In genomic region chr20:62472343-62473199, GRCh38 we compare ENCODE assay signal across 17 cellular contexts. TPM values are rescaled to one million over a fixed set of nuclear protein-coding genes. Genes with fewer than 3 reads are reported as not detected.
DNase-seq lines count a peak whose midpoint lies in the region; ATAC-seq, FAIRE-seq and TF ChIP-seq lines count a peak whose summit lies in the region.
"Had no signal": no experiment of that assay in that cellular context is flagged by ENCODE, and none has a peak within 500 bp of the region (broad histone marks: within the 10 kb centered on the region; RNA-seq: fewer than 3 reads in every experiment).

No MANE protein-coding gene starts in this region.

- peaks cover 27% of the 10 kb centered on the region for H3K27me3 Mint-ChIP-seq in type B pancreatic cell
- H3K27me3 Mint-ChIP-seq in activated naive CD4-positive, alpha-beta T cell treated with anti-CD3 and anti-CD28 coated beads for 36 hours (ENCODE audit: low read depth), result peaks cover 30% of the 10 kb centered on the region

- no peak overlapping the region for H2AFZ ChIP-seq in endothelial cell of umbilical vein (ENCODE audit: low read depth, low read length)

- H3K9me3 ChIP-seq in NT2/D1 (ENCODE audit: insufficient read depth, low read length) (no peaks in the 10 kb centered on the region), endothelial cell of umbilical vein (replicated peaks; ENCODE audit: control insufficient read depth, insufficient read depth, low read length) (no peaks in the 10 kb centered on the region), muscle layer of duodenum (ENCODE audit: control insufficient read depth in 1 of 2, low read length in 2 of 2) (no peaks in the 10 kb centered on the region)
- H3K9me3 ChIP-seq: MG63 had no signal

- intact Hi-C loops in endothelial cell of umbilical vein (cut with micrococcal nuclease), result no loop called here
- intact Hi-C loops in activated naive CD4-positive, alpha-beta T cell treated with anti-CD3 and anti-CD28 coated beads for 36 hours (cut with micrococcal nuclease), result no loop called here

- H3K4me1 ChIP-seq in NT2/D1 (ENCODE audit: insufficient read depth, insufficient read length), result peaks cover 42% of the 10 kb centered on the region
- H3K4me1 ChIP-seq in endothelial cell of umbilical vein (ENCODE audit: control insufficient read depth, extremely low read depth, insufficient read depth, low read length), result no peaks in the 10 kb centered on the region
- H3K4me1 ChIP-seq in muscle layer of duodenum (ENCODE audit: control insufficient read depth in 1 of 2, insufficient read depth in 2 of 2, low read length in 2 of 2), result peaks cover 0 to 19% of the 10 kb centered on the region in 2 donors

- CTCF ChIA-PET in endothelial cell of umbilical vein (lab: Charles Lee), result no interaction called here
- CTCF ChIA-PET in activated naive CD4-positive, alpha-beta T cell treated with anti-CD3 and anti-CD28 coated beads for 36 hours (lab: Charles Lee), result no interaction called here

- BruUV-seq in endothelial cell of umbilical vein (replicated peaks; lab: Mats Ljungman, UMichigan), result no TSS peak

- TF ChIP-seq POLR2A in endothelial cell of umbilical vein (IDR thresholded peaks at IDR 0.05; ENCODE audit: low read depth, low read length), result no peak

- no peak overlapping the region for H3K4me3 ChIP-seq in NT2/D1 (ENCODE audit: insufficient read length, low read depth)
- H3K4me3 ChIP-seq in endothelial cell of umbilical vein (replicated peaks in 1 of 3; ENCODE audit: insufficient read depth in 1 of 3, low read depth in 1 of 3, low read length in 3 of 3), result no peak overlapping the region
- peak overlapping the region in 1 of 2 donors; percentile 16 for H3K4me3 ChIP-seq in muscle layer of duodenum (ENCODE audit: low read depth in 1 of 2, low read length in 2 of 2)
- H3K4me3 ChIP-seq: MG63 had no signal

- H3K36me3 Mint-ChIP-seq in type B pancreatic cell, result no peaks in the 10 kb centered on the region
- no peaks in the 10 kb centered on the region for H3K36me3 Mint-ChIP-seq in activated naive CD4-positive, alpha-beta T cell treated with anti-CD3 and anti-CD28 coated beads for 36 hours (ENCODE audit: low read depth)
- H3K36me3 Mint-ChIP-seq: CD4-positive, CD25-positive, alpha-beta regulatory T cell had no signal

- H3K27ac ChIP-seq in endothelial cell of umbilical vein (ENCODE audit: insufficient read depth, low read depth, low read length) (no peak overlapping the region), muscle layer of duodenum (ENCODE audit: low read length) (peak overlapping the region; percentile 51)

- H3K27me3 ChIP-seq in NT2/D1 (ENCODE audit: insufficient read depth, insufficient read length), result peaks cover 30% of the 10 kb centered on the region
- peaks cover 26 to 35% of the 10 kb centered on the region in 2 experiments for H3K27me3 ChIP-seq in endothelial cell of umbilical vein (ENCODE audit: control insufficient read depth in 2 of 2, insufficient read depth in 2 of 2, low read length in 2 of 2)
- H3K27me3 ChIP-seq in muscle layer of duodenum (ENCODE audit: low read depth, low read length), result peaks cover 18% of the 10 kb centered on the region

- no peaks in the 10 kb centered on the region for H3K9me3 Mint-ChIP-seq in type B pancreatic cell
- no peaks in the 10 kb centered on the region for H3K9me3 Mint-ChIP-seq in activated naive CD4-positive, alpha-beta T cell treated with anti-CD3 and anti-CD28 coated beads for 36 hours

- TF ChIP-seq CTCF in endothelial cell of umbilical vein (IDR thresholded peaks at IDR 0.05; ENCODE audit: extremely low read depth in 1 of 2, insufficient read depth in 1 of 2, low read depth in 1 of 2, low read length in 2 of 2) (no peak), type B pancreatic cell (conservative IDR thresholded peaks at IDR 0.05) (no peak)

- no peaks in the 10 kb centered on the region for H3K9me1 ChIP-seq in endothelial cell of umbilical vein (replicated peaks; ENCODE audit: control insufficient read depth, extremely low read depth, insufficient read depth, low read length)

- no peaks in the 10 kb centered on the region for H3K79me2 ChIP-seq in endothelial cell of umbilical vein (ENCODE audit: control insufficient read depth, insufficient read depth, low read length)

- no peak for ATAC-seq in GM18873 (IDR thresholded peaks at IDR 0.05; ENCODE audit: low FRiP score, unreplicated experiment)

- H3K36me3 ChIP-seq in NT2/D1 (ENCODE audit: insufficient read depth, insufficient read length, low read length) (no peaks in the 10 kb centered on the region), endothelial cell of umbilical vein (ENCODE audit: control insufficient read depth in 2 of 2, extremely low read depth in 1 of 2, insufficient read depth in 2 of 2, low read length in 2 of 2) (no peaks in the 10 kb centered on the region), muscle layer of duodenum (ENCODE audit: control insufficient read depth in 1 of 2, insufficient read depth in 2 of 2, low read length in 2 of 2) (no peaks in the 10 kb centered on the region)
- H3K36me3 ChIP-seq: MG63 had no signal

- dilution Hi-C loops in endothelial cell of umbilical vein (cut with MboI; ENCODE audit: extremely low pct_ligation_motif_present, low sequenced_read_pairs), result no loop called here

- FAIRE-seq in endothelial cell of umbilical vein (lab: Jason Lieb, UNC), result no peak
- FAIRE-seq: H54, RCC 7860 had no signal

- peaks cover 18% of the 10 kb centered on the region for H3K4me1 Mint-ChIP-seq in type B pancreatic cell (ENCODE audit: unreplicated experiment)
- peaks cover 2% of the 10 kb centered on the region for H3K4me1 Mint-ChIP-seq in activated naive CD4-positive, alpha-beta T cell treated with anti-CD3 and anti-CD28 coated beads for 36 hours (ENCODE audit: low read depth)

- no peak overlapping the region for H3K4me2 ChIP-seq in endothelial cell of umbilical vein (ENCODE audit: insufficient read depth, low read length)

- H3K9ac ChIP-seq in NT2/D1 (ENCODE audit: insufficient read length, low read depth), result peak overlapping the region; percentile 34
- H3K9ac ChIP-seq in endothelial cell of umbilical vein (replicated peaks; ENCODE audit: extremely low read depth, insufficient read depth, low read length), result no peak overlapping the region

- POLR2A ChIA-PET in endothelial cell of umbilical vein (lab: Charles Lee), result no interaction called here

- H3K27ac Mint-ChIP-seq in type B pancreatic cell, result peak overlapping the region; percentile 78
- no peak overlapping the region for H3K27ac Mint-ChIP-seq in activated naive CD4-positive, alpha-beta T cell treated with anti-CD3 and anti-CD28 coated beads for 36 hours

- peak overlapping the region; percentile 72 for H3K4me3 Mint-ChIP-seq in type B pancreatic cell
- H3K4me3 Mint-ChIP-seq in activated naive CD4-positive, alpha-beta T cell treated with anti-CD3 and anti-CD28 coated beads for 36 hours, result no peak overlapping the region
- H3K4me3 Mint-ChIP-seq: CD4-positive, CD25-positive, alpha-beta regulatory T cell had no signal

- no peaks in the 10 kb centered on the region for H4K20me1 ChIP-seq in endothelial cell of umbilical vein (replicated peaks; ENCODE audit: control insufficient read depth, extremely low read depth, insufficient read depth, low read length)

- no peak for DNase-seq in NT2/D1 (ENCODE audit: low read depth, low spot score)
- DNase-seq in endothelial cell of umbilical vein (ENCODE audit: low read depth, low spot score), result no peak
- no peak for DNase-seq in type B pancreatic cell (ENCODE audit: extremely low spot score, unreplicated experiment)
- no peak for DNase-seq in KG1 (lab: John Stamatoyannopoulos, UW)
- DNase-seq in activated naive CD4-positive, alpha-beta T cell treated with anti-CD3 and anti-CD28 coated beads for 36 hours, result no peak
- DNase-seq: CD4-positive, CD25-positive, alpha-beta regulatory T cell; EL; Karpas-422; MG63; NCI-H1092 treated with DMSO at 0.1 percent for 48 hours; NCI-H226; NCI-H524 treated with DMSO at 0.1 percent for 48 hours; SHP77 treated with DMSO at 0.1 percent for 48 hours had no signal

TF ChIP-seq in endothelial cell of umbilical vein, 7 proteins besides CTCF, POLR2A, EP300 and RAD21:
- TF ChIP-seq FOS (IDR thresholded peaks at IDR 0.05; ENCODE audit: borderline replicate concordance, insufficient read depth, low read length), result no peak
- TF ChIP-seq EZH2 (IDR thresholded peaks at IDR 0.05; ENCODE audit: borderline replicate concordance, low read depth, low read length, severe bottlenecking), result peak; percentile 29

RNA-seq across cellular contexts. Expression of gene GATA5, which starts 3.2 kb away (rescaled TPM):
- total RNA-seq in endothelial cell of umbilical vein, result not detected in 2 replicates
- not detected in 2 replicates for polyA plus RNA-seq in endothelial cell of umbilical vein
- polyA plus RNA-seq in endothelial cell of umbilical vein (2011; cell fraction: cytosol; rRNA removed), result not detected in 2 replicates
- polyA plus RNA-seq in endothelial cell of umbilical vein (2011; cell fraction: nucleus; rRNA removed), result not detected in 2 replicates
- not detected in 2 replicates for polyA plus RNA-seq in endothelial cell of umbilical vein (2012)
- polyA minus RNA-seq in endothelial cell of umbilical vein, result not detected in 2 replicates
- polyA minus RNA-seq in endothelial cell of umbilical vein (2011; cell fraction: cytosol; rRNA and poly(A)+ RNA removed), result not detected
- polyA minus RNA-seq in endothelial cell of umbilical vein (2011; cell fraction: nucleus; rRNA and poly(A)+ RNA removed), result not detected in 2 replicates
- 10.8 and 12.8 TPM in 2 replicates for total RNA-seq in type B pancreatic cell (ENCODE audit: low replicate concordance)
- total RNA-seq in activated naive CD4-positive, alpha-beta T cell treated with anti-CD3 and anti-CD28 coated beads for 36 hours, result not detected
- total RNA-seq: CD4-positive, CD25-positive, alpha-beta regulatory T cell had no signal
- polyA plus RNA-seq: CD4-positive, CD25-positive, alpha-beta regulatory T cell had no signal

RNA-seq across cellular contexts. Expression of gene RBBP8NL, which starts 45.2 kb away (rescaled TPM):
- total RNA-seq in endothelial cell of umbilical vein (not detected in 2 replicates), type B pancreatic cell (ENCODE audit: low replicate concordance) (7.3 and 17.9 TPM in 2 replicates)
- not detected in 2 replicates for polyA plus RNA-seq in endothelial cell of umbilical vein
- not detected in 2 replicates for polyA plus RNA-seq in endothelial cell of umbilical vein (2011; cell fraction: cytosol; rRNA removed)
- not detected in 2 replicates for polyA plus RNA-seq in endothelial cell of umbilical vein (2011; cell fraction: nucleus; rRNA removed)
- polyA plus RNA-seq in endothelial cell of umbilical vein (2012), result not detected in 2 replicates
- polyA minus RNA-seq in endothelial cell of umbilical vein, result not detected in 2 replicates
- not detected for polyA minus RNA-seq in endothelial cell of umbilical vein (2011; cell fraction: cytosol; rRNA and poly(A)+ RNA removed)
- not detected in 2 replicates for polyA minus RNA-seq in endothelial cell of umbilical vein (2011; cell fraction: nucleus; rRNA and poly(A)+ RNA removed)
- total RNA-seq in activated naive CD4-positive, alpha-beta T cell treated with anti-CD3 and anti-CD28 coated beads for 36 hours, result not detected
- total RNA-seq: CD4-positive, CD25-positive, alpha-beta regulatory T cell had no signal
- polyA plus RNA-seq: CD4-positive, CD25-positive, alpha-beta regulatory T cell had no signal

Comparison
In these comparisons a context has a peak if more than half of its experiments do, and no peak if none do; other contexts are left out.
1. RNA of gene GATA5, which starts 3.2 kb away (total RNA-seq): 10.8 to 12.8 TPM in type B pancreatic cell; not detected in endothelial cell of umbilical vein and not detected in activated naive CD4-positive, alpha-beta T cell treated with anti-CD3 and anti-CD28 coated beads for 36 hours; every median in the first group is over 10 times any median in the second.